Comparison of ENCODE assay signal across 8 cellular contexts in the genomic region with DNA sequence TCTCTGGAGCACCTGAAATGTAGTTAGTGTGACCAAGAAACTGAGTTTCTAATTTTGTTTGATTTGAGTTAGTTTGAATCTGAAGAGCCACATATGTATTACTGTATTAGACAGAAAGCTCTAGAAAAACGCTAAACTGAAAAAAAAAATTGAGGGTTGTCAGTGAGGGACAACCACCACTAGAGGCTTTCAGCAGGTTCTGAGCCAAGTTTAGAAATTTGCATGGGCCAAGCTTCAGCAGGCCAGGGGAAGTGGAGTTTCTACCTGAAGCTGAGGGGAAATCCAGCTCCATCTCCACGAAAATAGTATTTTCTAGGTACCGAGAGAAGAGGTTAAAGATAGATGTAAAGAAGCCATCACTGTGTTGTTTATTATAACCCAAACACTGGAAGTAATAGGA.
DNase-seq lines count a peak whose midpoint lies in the region; ATAC-seq, FAIRE-seq and TF ChIP-seq lines count a peak whose summit lies in the region.

No MANE protein-coding gene starts in this region.

- no peak overlapping the region for H3K4me3 Mint-ChIP-seq in T-helper 17 cell

- H3K79me2 ChIP-seq in HepG2 (ENCODE audit: insufficient read depth, low read length) = no peaks in the 10 kb centered on the region

- H3K27me3 Mint-ChIP-seq in T-helper 17 cell = no peaks in the 10 kb centered on the region

- no peak for FAIRE-seq in HepG2 (lab: Jason Lieb, UNC)

- POLR2A ChIA-PET in HepG2 (lab: Yijun Ruan, JAX) = no interaction called here

- no peaks in the 10 kb centered on the region for H4K20me1 ChIP-seq in HepG2 (ENCODE audit: insufficient read depth, low read length)

- H3K27ac Mint-ChIP-seq in T-helper 17 cell = no peak overlapping the region

- BruUV-seq in HepG2 (replicated peaks; lab: Mats Ljungman, UMichigan) = no TSS peak

- peaks cover 2 to 9% of the 10 kb centered on the region in 2 experiments; a peak in 3 of 5 replicates for H3K27me3 ChIP-seq in HepG2 (ENCODE audit: control insufficient read depth in 1 of 2, insufficient read depth in 2 of 2, low read length in 2 of 2)

- TF ChIP-seq CTCF in AG10803 (conservative IDR thresholded peaks at IDR 0.05; ENCODE audit: low read length) (peak; percentile 50), HepG2 (CRISPR knock-in tag; IDR thresholded peaks at IDR 0.05) (no peak)

- whole genome bisulfite sequencing in HepG2 (ENCODE audit: low lambda C conversion rate) = 2% methylated on average over 3 of the region's 3 CpGs

- CTCF ChIA-PET in HepG2 (lab: Yijun Ruan, JAX; ENCODE audit: low intra/inter-chr PET ratio, low total read pairs) = no interaction called here

- peak; percentile 44 for ATAC-seq in GM18520 (IDR thresholded peaks at IDR 0.05; ENCODE audit: unreplicated experiment)
- peak; percentile 64 for ATAC-seq in HG03025 (IDR thresholded peaks at IDR 0.05; ENCODE audit: low FRiP score, unreplicated experiment)
- ATAC-seq in T-helper 17 cell = peak; percentile 55
- ATAC-seq in HepG2 = peak; percentile 56

- TF ChIP-seq POLR2A in HepG2 (IDR thresholded peaks at IDR 0.05; ENCODE audit: insufficient read depth in 1 of 2, low read depth in 2 of 2, low read length in 2 of 2) = no peak

- TF ChIP-seq EP300 in HepG2 (IDR thresholded peaks at IDR 0.05; ENCODE audit: low read depth in 2 of 2, low read length in 2 of 2) (no peak), HepG2 (CRISPR knock-in tag; IDR thresholded peaks at IDR 0.05; ENCODE audit: borderline replicate concordance) (no peak)

- TF ChIP-seq RAD21 in HepG2 (CRISPR knock-in tag; IDR thresholded peaks at IDR 0.05) = no peak

- H3K4me1 ChIP-seq in HepG2 (ENCODE audit: insufficient read depth, low read length) = no peaks in the 10 kb centered on the region

- DNase-seq in AG10803 (ENCODE audit: low read depth) (no peak), T-helper 17 cell (no peak), HepG2 (ENCODE audit: low spot score) (no peak), hippocampal formation (lab: John Stamatoyannopoulos, UW) (no peak), UCSD-AML1 (lab: John Stamatoyannopoulos, UW; ENCODE audit: unreplicated experiment) (no peak)
- DNase-seq in activated CD8-positive, alpha-beta memory T cell treated with anti-CD3 and anti-CD28 coated beads, Interleukin-2, amount 50 U/mL, for 48 hours = no peak

- in situ Hi-C loops in HepG2 (cut with HindIII; ENCODE audit: extremely low pct_ligation_motif_present, low pct_unique_long_range_greater_than_20kb) = no loop called here

- no peak overlapping the region for H3K27ac ChIP-seq in HepG2 (ENCODE audit: extremely low read length, insufficient read depth, low read length)

- no peak overlapping the region for H2AFZ ChIP-seq in HepG2 (ENCODE audit: low read length)

- H3K36me3 Mint-ChIP-seq in T-helper 17 cell (ENCODE audit: low read depth) = no peaks in the 10 kb centered on the region

- intact Hi-C loops in HepG2 (cut with micrococcal nuclease; ENCODE audit: unreplicated experiment) = no loop called here

- no peak overlapping the region for H3K4me2 ChIP-seq in HepG2 (ENCODE audit: low read depth, low read length)

- no peaks in the 10 kb centered on the region for H3K9me3 ChIP-seq in T-helper 17 cell (ENCODE audit: control insufficient read depth, low read length, poor library complexity, severe bottlenecking)
- no peaks in the 10 kb centered on the region for H3K9me3 ChIP-seq in HepG2 (ENCODE audit: low read length)

- H3K36me3 ChIP-seq in HepG2 (replicated peaks in 1 of 2; ENCODE audit: control insufficient read depth in 1 of 2, insufficient read depth in 2 of 2, low read length in 2 of 2) = no peaks in the 10 kb centered on the region

- no peak overlapping the region for H3K4me3 ChIP-seq in AG10803 (ENCODE audit: low read length)
- H3K4me3 ChIP-seq in HepG2 (replicated peaks in 1 of 3; ENCODE audit: insufficient read depth in 1 of 3, low read depth in 2 of 3, low read length in 3 of 3) = no peak overlapping the region

- peaks cover 18% of the 10 kb centered on the region for H3K4me1 Mint-ChIP-seq in T-helper 17 cell

- no peak overlapping the region for H3K9ac ChIP-seq in HepG2 (ENCODE audit: insufficient read depth, low read depth, low read length)

TF ChIP-seq in HepG2, 621 proteins besides CTCF, POLR2A, EP300 and RAD21:
- TF ChIP-seq ZNF775 (CRISPR knock-in tag; IDR thresholded peaks at IDR 0.05; ENCODE audit: borderline replicate concordance) (no peak), HES4 (CRISPR knock-in tag; IDR thresholded peaks at IDR 0.05; ENCODE audit: borderline replicate concordance) (no peak), ZNF251 (CRISPR knock-in tag; IDR thresholded peaks at IDR 0.05) (no peak), MTA3 (CRISPR knock-in tag; IDR thresholded peaks at IDR 0.05) (no peak), ZKSCAN1 (IDR thresholded peaks at IDR 0.05; ENCODE audit: low read length) (no peak), KLF13 (CRISPR knock-in tag; IDR thresholded peaks at IDR 0.05) (no peak)
- TF ChIP-seq, protein P1, sequence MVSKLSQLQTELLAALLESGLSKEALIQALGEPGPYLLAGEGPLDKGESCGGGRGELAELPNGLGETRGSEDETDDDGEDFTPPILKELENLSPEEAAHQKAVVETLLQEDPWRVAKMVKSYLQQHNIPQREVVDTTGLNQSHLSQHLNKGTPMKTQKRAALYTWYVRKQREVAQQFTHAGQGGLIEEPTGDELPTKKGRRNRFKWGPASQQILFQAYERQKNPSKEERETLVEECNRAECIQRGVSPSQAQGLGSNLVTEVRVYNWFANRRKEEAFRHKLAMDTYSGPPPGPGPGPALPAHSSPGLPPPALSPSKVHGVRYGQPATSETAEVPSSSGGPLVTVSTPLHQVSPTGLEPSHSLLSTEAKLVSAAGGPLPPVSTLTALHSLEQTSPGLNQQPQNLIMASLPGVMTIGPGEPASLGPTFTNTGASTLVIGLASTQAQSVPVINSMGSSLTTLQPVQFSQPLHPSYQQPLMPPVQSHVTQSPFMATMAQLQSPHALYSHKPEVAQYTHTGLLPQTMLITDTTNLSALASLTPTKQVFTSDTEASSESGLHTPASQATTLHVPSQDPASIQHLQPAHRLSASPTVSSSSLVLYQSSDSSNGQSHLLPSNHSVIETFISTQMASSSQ (IDR thresholded peaks at IDR 0.05; ENCODE audit: low read depth) = no peak
- TF ChIP-seq, protein P1 (CRISPR knock-in tag; IDR thresholded peaks at IDR 0.05; ENCODE audit: borderline replicate concordance) = no peak
- TF ChIP-seq, protein P2, sequence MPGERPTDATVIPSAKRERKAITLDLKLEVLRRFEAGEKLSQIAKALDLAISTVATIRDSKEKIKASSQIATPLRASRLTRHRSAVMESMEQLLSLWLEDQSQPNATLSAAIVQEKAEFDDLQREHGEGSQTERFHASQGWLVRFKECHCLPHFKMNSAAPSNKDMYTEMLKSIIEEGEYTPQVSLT (CRISPR knock-in tag; IDR thresholded peaks at IDR 0.05; ENCODE audit: borderline replicate concordance, low read depth) = no peak
